8 cellular contexts compared by ENCODE assay signal in the genomic region with DNA sequence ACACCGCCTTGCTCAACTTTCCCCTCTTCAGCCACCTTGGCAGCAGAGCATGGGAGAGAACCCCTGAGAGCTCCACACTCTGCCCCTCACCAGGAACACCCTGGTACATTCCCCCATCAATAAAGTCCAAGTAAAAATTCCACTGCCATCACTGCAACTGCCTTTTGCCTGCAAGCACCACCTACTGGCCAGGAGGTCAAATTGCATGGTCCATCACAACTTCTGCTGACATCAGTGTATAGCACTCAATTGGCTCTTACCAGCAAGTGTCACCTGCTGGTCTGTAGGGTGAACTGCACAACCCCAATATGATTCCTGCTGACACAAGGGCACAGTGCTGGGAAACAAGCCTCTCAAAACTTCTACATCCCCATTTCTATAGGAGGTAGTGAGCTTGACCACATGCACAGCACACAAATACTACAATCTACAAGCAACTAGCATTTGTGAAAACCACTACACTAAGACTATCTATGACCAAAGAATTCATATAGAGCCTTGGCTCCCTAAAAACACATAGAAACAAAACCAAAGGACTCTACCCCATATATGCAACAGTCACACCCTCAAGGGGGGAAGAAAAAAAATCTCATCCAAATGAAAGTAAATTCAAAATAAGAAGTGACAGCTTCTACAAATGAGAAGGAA.
DNase-seq lines count a peak whose midpoint lies in the region; ATAC-seq and TF ChIP-seq lines count a peak whose summit lies in the region.

No MANE protein-coding gene starts in this region.

- H3K4me2 ChIP-seq in HCT116 (ENCODE audit: low read length) = no peak overlapping the region
- no peak overlapping the region for H3K4me2 ChIP-seq in mammary epithelial cell (ENCODE audit: insufficient read depth, low read depth, low read length)

- dilution Hi-C loops in mammary epithelial cell (cut with HindIII; ENCODE audit: low sequenced_read_pairs) = no loop called here

- H3K9ac ChIP-seq in HCT116 (ENCODE audit: low read length) = no peak overlapping the region
- no peak overlapping the region for H3K9ac ChIP-seq in mammary epithelial cell (ENCODE audit: insufficient read depth, low read length)

- in situ Hi-C loops in mammary epithelial cell (cut with MboI; ENCODE audit: low sequenced_read_pairs in 2 of 2) = loop anchor here in 1 of 2 donors (25.0 kb wide), 1 partner anchor 1084 kb away; the partner anchor contains the start of genes CENPL and DARS2

- intact Hi-C loops in HCT116 (cut with micrococcal nuclease) (no loop called here), mammary epithelial cell (cut with micrococcal nuclease) (no loop called here)

- 100% methylated on average over 1 of the region's 1 CpG for WGBS in mammary epithelial cell (ENCODE audit: low coverage, missing lambda C conversion rate)

- H3K4me3 Mint-ChIP-seq in natural killer cell treated with Interleukin-12 subunit alpha and Interleukin-12 subunit beta and Interleukin-15 and Interleukin-18, amount 100 ng/mL, for 72 hours = no peak overlapping the region

- CTCF ChIA-PET in HCT116 (lab: Charles Lee) (interaction anchor here (1.5 kb wide), 1 partner anchor 277 kb away, joined by 3 read pairs; no protein-coding TSS in a partner anchor), mammary epithelial cell (lab: Charles Lee; ENCODE audit: low non-redundant PET) (interaction anchor here (0.5 kb wide), 1 partner anchor 9 kb away, joined by 4 read pairs; no protein-coding TSS in a partner anchor)

- H3K27ac ChIP-seq in HCT116 (ENCODE audit: low read depth, low read length) = no peak overlapping the region
- H3K27ac ChIP-seq in Peyer's patch = no peak overlapping the region
- H3K27ac ChIP-seq in mammary epithelial cell (ENCODE audit: insufficient read depth, low read depth, low read length) = no peak overlapping the region

- RAD21 ChIA-PET in HCT116 (lab: Charles Lee; ENCODE audit: low non-redundant PET in 1 of 2, low total read pairs in 2 of 2, uncharacterized antibody in 2 of 2, unreplicated experiment in 2 of 2) = no interaction called here

- H3K4me3 ChIP-seq in HCT116 (replicated peaks in 1 of 2; ENCODE audit: low read depth in 1 of 2, low read length in 2 of 2) = no peak overlapping the region
- no peak overlapping the region for H3K4me3 ChIP-seq in Peyer's patch
- no peak overlapping the region for H3K4me3 ChIP-seq in mammary epithelial cell (replicated peaks in 1 of 3; ENCODE audit: insufficient read depth in 1 of 3, low read depth in 2 of 3, low read length in 3 of 3)

- H3K9me3 ChIP-seq in HCT116 (ENCODE audit: control insufficient read depth in 1 of 2, insufficient read depth in 1 of 2, low read depth in 1 of 2, low read length in 2 of 2) (peaks cover 0 to 5% of the 10 kb centered on the region in 2 experiments; a peak in 1 of 4 replicates), Peyer's patch (peaks cover 0 to 4% (median 0%) of the 10 kb centered on the region in 4 donors), mammary epithelial cell (replicated peaks; ENCODE audit: insufficient read depth, low read length) (peaks cover 3% of the 10 kb centered on the region)

- H3K9me3 Mint-ChIP-seq in natural killer cell treated with Interleukin-12 subunit alpha and Interleukin-12 subunit beta and Interleukin-15 and Interleukin-18, amount 100 ng/mL, for 72 hours = peaks cover 4% of the 10 kb centered on the region

- no TSS peak for BruUV-seq in HCT116 (replicated peaks; lab: Mats Ljungman, UMichigan)
- BruUV-seq in mammary epithelial cell (replicated peaks; lab: Mats Ljungman, UMichigan) = no TSS peak

- H2AFZ ChIP-seq in HCT116 (ENCODE audit: low read depth, low read length, poor library complexity, severe bottlenecking) = no peak overlapping the region
- H2AFZ ChIP-seq in mammary epithelial cell (ENCODE audit: low read depth, low read length) = no peak overlapping the region

- H4K20me1 ChIP-seq in HCT116 (ENCODE audit: insufficient read depth) (no peaks in the 10 kb centered on the region), mammary epithelial cell (ENCODE audit: insufficient read depth, low read length) (no peaks in the 10 kb centered on the region)

- peak overlapping the region; percentile 52 to 67 for H3K27ac Mint-ChIP-seq in natural killer cell treated with Interleukin-12 subunit alpha and Interleukin-12 subunit beta and Interleukin-15 and Interleukin-18, amount 100 ng/mL, for 72 hours

- TF ChIP-seq CTCF in HCT116 (IDR thresholded peaks at IDR 0.05 in 2 of 3, conservative IDR thresholded peaks at IDR 0.05 in 1 of 3; ENCODE audit: borderline replicate concordance in 1 of 3, insufficient read depth in 1 of 3, low read depth in 2 of 3, low read length in 2 of 3) = peak; percentile 91 to 96 (median 95)
- peak in 5 of 6 experiments; percentile 26 to 69 (median 49) for TF ChIP-seq CTCF in Peyer's patch (IDR thresholded peaks at IDR 0.05)
- peak; percentile 64 to 84 for TF ChIP-seq CTCF in mammary epithelial cell (conservative IDR thresholded peaks at IDR 0.05 in 1 of 2, IDR thresholded peaks at IDR 0.05 in 1 of 2; ENCODE audit: extremely low read depth in 1 of 2, insufficient read depth in 1 of 2, low read depth in 1 of 2, low read length in 2 of 2)

- ATAC-seq in HCT116 (peak; percentile 100), GM21717 (IDR thresholded peaks at IDR 0.05; ENCODE audit: unreplicated experiment) (no peak), GM18511 (IDR thresholded peaks at IDR 0.05; ENCODE audit: unreplicated experiment) (no peak)
- peak; percentile 85 to 98 for ATAC-seq in natural killer cell treated with Interleukin-12 subunit alpha and Interleukin-12 subunit beta and Interleukin-15 and Interleukin-18, amount 100 ng/mL, for 72 hours

- no peaks in the 10 kb centered on the region for H3K9me2 ChIP-seq in HCT116 (ENCODE audit: insufficient read depth)

- TF ChIP-seq POLR2A in HCT116 (IDR thresholded peaks at IDR 0.05; ENCODE audit: borderline replicate concordance, extremely low read depth, insufficient read depth, insufficient read length) = no peak
- no peak for TF ChIP-seq POLR2A in Peyer's patch (IDR thresholded peaks at IDR 0.05)

- H3K4me1 ChIP-seq in HCT116 (ENCODE audit: control insufficient read depth in 1 of 2, insufficient read depth in 2 of 2, low read length in 2 of 2) (no peaks in the 10 kb centered on the region), Peyer's patch (no peaks in the 10 kb centered on the region), mammary epithelial cell (ENCODE audit: insufficient read depth, low read length) (peaks cover 8% of the 10 kb centered on the region)

- POLR2A ChIA-PET in HCT116 (lab: Charles Lee) = no interaction called here

- H3K36me3 Mint-ChIP-seq in natural killer cell treated with Interleukin-12 subunit alpha and Interleukin-12 subunit beta and Interleukin-15 and Interleukin-18, amount 100 ng/mL, for 72 hours = peaks cover 14% of the 10 kb centered on the region

- DNase-seq in GF-D8 (lab: John Stamatoyannopoulos, UW) (peak; percentile 36), HCT116 (ENCODE audit: low read depth, low spot score) (peak; percentile 63), Peyer's patch (no peak), mammary epithelial cell (peak; percentile 39), 8988T (no peak)
- DNase-seq in natural killer cell treated with Interleukin-12 subunit alpha and Interleukin-12 subunit beta and Interleukin-15 and Interleukin-18, amount 100 ng/mL, for 72 hours (ENCODE audit: low spot score) = peak; percentile 79

- no peaks in the 10 kb centered on the region for H3K27me3 Mint-ChIP-seq in natural killer cell treated with Interleukin-12 subunit alpha and Interleukin-12 subunit beta and Interleukin-15 and Interleukin-18, amount 100 ng/mL, for 72 hours

- H3K4me1 Mint-ChIP-seq in natural killer cell treated with Interleukin-12 subunit alpha and Interleukin-12 subunit beta and Interleukin-15 and Interleukin-18, amount 100 ng/mL, for 72 hours (ENCODE audit: low read depth in 2 of 2) = peaks cover 41 to 49% of the 10 kb centered on the region in 2 donors

- H3K79me2 ChIP-seq in HCT116 (ENCODE audit: insufficient read depth, low read length) (no peaks in the 10 kb centered on the region), mammary epithelial cell (ENCODE audit: insufficient read depth, low read length) (no peaks in the 10 kb centered on the region)

- no peaks in the 10 kb centered on the region for H3K36me3 ChIP-seq in HCT116 (ENCODE audit: control insufficient read depth in 1 of 2, insufficient read depth in 2 of 2, low read length in 2 of 2)
- no peaks in the 10 kb centered on the region for H3K36me3 ChIP-seq in Peyer's patch
- no peaks in the 10 kb centered on the region for H3K36me3 ChIP-seq in mammary epithelial cell (ENCODE audit: insufficient read depth, low read length)

- H3K27me3 ChIP-seq in HCT116 (ENCODE audit: insufficient read depth, low read length) = no peaks in the 10 kb centered on the region
- no peaks in the 10 kb centered on the region for H3K27me3 ChIP-seq in Peyer's patch
- H3K27me3 ChIP-seq in mammary epithelial cell (ENCODE audit: insufficient read depth, low read length) = no peaks in the 10 kb centered on the region

- peak; percentile 77 for TF ChIP-seq RAD21 in HCT116 (IDR thresholded peaks at IDR 0.05; ENCODE audit: low read depth)

TF ChIP-seq in HCT116, 20 proteins besides CTCF, POLR2A, EP300 and RAD21 (continues in another document):
- no peak for TF ChIP-seq SIN3A (IDR thresholded peaks at IDR 0.05; ENCODE audit: low read depth)
- TF ChIP-seq ATF3 (IDR thresholded peaks at IDR 0.05) = 0 out of 2 replicates have a peak, but pooled peaks have one; percentile 10
- TF ChIP-seq CBX3 (IDR thresholded peaks at IDR 0.05; ENCODE audit: low read depth) = peak; percentile 90
- no peak for TF ChIP-seq ZNF274 (IDR thresholded peaks at IDR 0.05; ENCODE audit: low read depth, low read length)
- TF ChIP-seq CEBPB (IDR thresholded peaks at IDR 0.05; ENCODE audit: low read depth) = 0 out of 2 replicates have a peak, but pooled peaks have one; percentile 28

Comparison
In these comparisons a context has a peak if more than half of its experiments do, and no peak if none do; other contexts are left out.
1. DNase-seq: peak in GF-D8 (single experiment), HCT116 (single experiment), mammary epithelial cell (single experiment) and natural killer cell treated with Interleukin-12 subunit alpha and Interleukin-12 subunit beta and Interleukin-15 and Interleukin-18, amount 100 ng/mL, for 72 hours (single experiment); none in Peyer's patch (0 of 3) and 8988T (single experiment).
2. ATAC-seq: peak in HCT116 (single experiment) and natural killer cell treated with Interleukin-12 subunit alpha and Interleukin-12 subunit beta and Interleukin-15 and Interleukin-18, amount 100 ng/mL, for 72 hours (2 of 2); none in GM21717 (single experiment) and GM18511 (single experiment).
3. Peak in every context shown above with its lines, with median percentiles within 50 percentile points of each other: CTCF ChIP-seq.